Comparison of ENCODE assay signal across 8 cellular contexts in genomic region chr11:60265373-60266214, GRCh38. TPM values are rescaled to one million over a fixed set of nuclear protein-coding genes. Genes with fewer than 3 reads are reported as not detected.
DNase-seq lines count a peak whose midpoint lies in the region; ATAC-seq, FAIRE-seq and TF ChIP-seq lines count a peak whose summit lies in the region.

No MANE protein-coding gene starts in this region.

- no peak overlapping the region for H3K4me3 ChIP-seq in bronchial epithelial cell (ENCODE audit: low read depth, low read length)

- no peak for FAIRE-seq in bronchial epithelial cell (lab: Jason Lieb, UNC)

- DNase-seq in NCI-H1417 (lab: John Stamatoyannopoulos, UW) (peak; percentile 15 to 81 (median 49)), NCI-H1417 treated with DMSO at 0.1 percent for 48 hours (lab: John Stamatoyannopoulos, UW) (no peak), GM19240 (ENCODE audit: insufficient read length, low spot score) (peak; percentile 6), NCI-H69 (lab: John Stamatoyannopoulos, UW) (peak; percentile 38), bronchial epithelial cell (ENCODE audit: low read depth) (peak; percentile 48), lung microvascular endothelial cell (ENCODE audit: low read depth in 2 of 2) (peak; percentile 31 to 48), SHP77 (lab: John Stamatoyannopoulos, UW) (no peak)

- H3K36me3 ChIP-seq in bronchial epithelial cell (ENCODE audit: control insufficient read depth, insufficient read depth, low read length): no peaks in the 10 kb centered on the region

- H3K27me3 ChIP-seq in bronchial epithelial cell (ENCODE audit: control insufficient read depth, insufficient read depth, low read length): peaks cover 2% of the 10 kb centered on the region

- TF ChIP-seq CTCF in bronchial epithelial cell (IDR thresholded peaks at IDR 0.05; ENCODE audit: insufficient read depth, low read length, severe bottlenecking): peak; percentile 54

- ATAC-seq in HG03175 (IDR thresholded peaks at IDR 0.05; ENCODE audit: unreplicated experiment): no peak

RNA-seq across cellular contexts. Expression of gene MS4A4A, which starts 14.9 kb away (rescaled TPM):
- not detected in 2 replicates for total RNA-seq in bronchial epithelial cell
- total RNA-seq in lung microvascular endothelial cell: not detected in 2 replicates

RNA-seq across cellular contexts. Expression of gene MS4A4E, which starts 22.7 kb away (rescaled TPM):
- total RNA-seq in bronchial epithelial cell (not detected in 2 replicates), lung microvascular endothelial cell (not detected in 2 replicates)

Comparison
In these comparisons a context has a peak if more than half of its experiments do, and no peak if none do; other contexts are left out.
1. DNase-seq: peak in NCI-H1417 (3 of 3), GM19240 (single experiment), NCI-H69 (single experiment), bronchial epithelial cell (single experiment) and lung microvascular endothelial cell (2 of 2); none in NCI-H1417 treated with DMSO at 0.1 percent for 48 hours (single experiment) and SHP77 (0 of 2).